ENCODE assay signal across 8 cellular contexts in genomic region chr17:49260922-49261291, GRCh38.
A peak's percentile ranks its signal among the peaks of the same experiment; 100 is the strongest.
DNase-seq lines count a peak whose midpoint lies in the region; ATAC-seq and TF ChIP-seq lines count a peak whose summit lies in the region.

No MANE protein-coding gene starts in this region.

- H3K27ac Mint-ChIP-seq in dendritic cell treated with granulocyte-macrophage colony-stimulating factor and Interleukin-4, amounts not matched to agents 40 ng/mL and 50 ng/mL, for 4 days: peak overlapping the region; percentile 80
- peak overlapping the region; percentile 24 to 66 (median 64) for H3K27ac Mint-ChIP-seq in nephron

- no peaks in the 10 kb centered on the region for H4K20me1 ChIP-seq in Loucy (ENCODE audit: insufficient read depth, low read length, poor library complexity, severe bottlenecking)

- H3K79me2 ChIP-seq in Loucy (ENCODE audit: insufficient read depth, low read length): no peaks in the 10 kb centered on the region

- H3K9me3 ChIP-seq in Loucy (ENCODE audit: insufficient read depth, low read depth, low read length): no peaks in the 10 kb centered on the region

- intact Hi-C loops in dendritic cell treated with granulocyte-macrophage colony-stimulating factor and Interleukin-4, amounts not matched to agents 40 ng/mL and 50 ng/mL, for 4 days (cut with micrococcal nuclease): no loop called here

- peaks cover 10% of the 10 kb centered on the region for H3K4me1 Mint-ChIP-seq in dendritic cell treated with granulocyte-macrophage colony-stimulating factor and Interleukin-4, amounts not matched to agents 40 ng/mL and 50 ng/mL, for 4 days (ENCODE audit: low read depth)
- H3K4me1 Mint-ChIP-seq in nephron: peaks cover 4% of the 10 kb centered on the region

- H3K27me3 ChIP-seq in Loucy (ENCODE audit: insufficient read depth, low read length, poor library complexity, severe bottlenecking): no peaks in the 10 kb centered on the region

- DNase-seq in AG10803 (ENCODE audit: low read depth) (no peak), DMS53 (lab: John Stamatoyannopoulos, UW) (no peak), OCI-M1 (lab: John Stamatoyannopoulos, UW) (no peak)
- DNase-seq in stimulated activated CD4-positive, alpha-beta T cell treated with anti-CD3 and anti-CD28 coated beads, Interleukin-2, amount 100 ng/mL, for 24 hours: no peak

- H2AFZ ChIP-seq in Loucy (ENCODE audit: low read length): no peak overlapping the region

- H3K9me2 ChIP-seq in Loucy (replicated peaks; ENCODE audit: low read depth, low read length): no peaks in the 10 kb centered on the region

- no peak for ATAC-seq in HG03521 (IDR thresholded peaks at IDR 0.05; ENCODE audit: unreplicated experiment)

- H3F3A ChIP-seq in Loucy (ENCODE audit: low read depth): no peaks in the 10 kb centered on the region

- H3K4me2 ChIP-seq in Loucy (ENCODE audit: low read depth, low read length, poor library complexity, severe bottlenecking): peak overlapping the region; percentile 64

- peaks cover 19% of the 10 kb centered on the region for H3K27me3 Mint-ChIP-seq in dendritic cell treated with granulocyte-macrophage colony-stimulating factor and Interleukin-4, amounts not matched to agents 40 ng/mL and 50 ng/mL, for 4 days
- H3K27me3 Mint-ChIP-seq in nephron (ENCODE audit: low read depth): peaks cover 11% of the 10 kb centered on the region

- H3K4me1 ChIP-seq in Loucy (ENCODE audit: insufficient read depth, low read length, poor library complexity, severe bottlenecking): peaks cover 6% of the 10 kb centered on the region

- no peaks in the 10 kb centered on the region for H3K36me3 ChIP-seq in Loucy (ENCODE audit: insufficient read depth, low read length)

- no peaks in the 10 kb centered on the region for H3K9me3 Mint-ChIP-seq in dendritic cell treated with granulocyte-macrophage colony-stimulating factor and Interleukin-4, amounts not matched to agents 40 ng/mL and 50 ng/mL, for 4 days
- H3K9me3 Mint-ChIP-seq in nephron: no peaks in the 10 kb centered on the region

- H3K9ac ChIP-seq in Loucy (ENCODE audit: low read depth, low read length, poor library complexity, severe bottlenecking): no peak overlapping the region

- no peak for TF ChIP-seq CTCF in AG10803 (conservative IDR thresholded peaks at IDR 0.05; ENCODE audit: low read length)
- no peak for TF ChIP-seq CTCF in Loucy (conservative IDR thresholded peaks at IDR 0.05; ENCODE audit: low read length)
- no peak for TF ChIP-seq CTCF in nephron (IDR thresholded peaks at IDR 0.05; ENCODE audit: unreplicated experiment in 3 of 3)

- H3K4me3 ChIP-seq in AG10803 (ENCODE audit: low read length): peak overlapping the region; percentile 58
- H3K4me3 ChIP-seq in Loucy (ENCODE audit: low read length, poor library complexity, severe bottlenecking): no peak overlapping the region

- no peaks in the 10 kb centered on the region for H3K36me3 Mint-ChIP-seq in dendritic cell treated with granulocyte-macrophage colony-stimulating factor and Interleukin-4, amounts not matched to agents 40 ng/mL and 50 ng/mL, for 4 days (ENCODE audit: low read depth)
- H3K36me3 Mint-ChIP-seq in nephron (ENCODE audit: low read depth): no peaks in the 10 kb centered on the region

- H3K4me3 Mint-ChIP-seq in dendritic cell treated with granulocyte-macrophage colony-stimulating factor and Interleukin-4, amounts not matched to agents 40 ng/mL and 50 ng/mL, for 4 days: peak overlapping the region; percentile 79
- H3K4me3 Mint-ChIP-seq in nephron: peak overlapping the region; percentile 80 to 82 (median 81)
